In genomic region chr13:49163162-49163561, GRCh38 we compare ENCODE assay signal across 4 cellular contexts. TPM values are rescaled to one million over a fixed set of nuclear protein-coding genes. Genes with fewer than 3 reads are reported as not detected.
"Had no signal": no experiment of that assay in that cellular context is flagged by ENCODE, and none has a peak within 500 bp of the region (broad histone marks: within the 10 kb centered on the region; RNA-seq: fewer than 3 reads in every experiment).

No MANE protein-coding gene starts in this region.

RNA-seq across cellular contexts. Expression of gene MLNR, which starts 57.0 kb away (rescaled TPM):
- total RNA-seq: LHCN-M2, M059J, MCF 10A, NCI-H460 had no signal
